ENCODE assay signal across 1 cellular context in genomic region chr11:61543606-61544306, GRCh38.
TF ChIP-seq lines count a peak whose summit lies in the region.

No MANE protein-coding gene starts in this region.

TF ChIP-seq in H1, 55 proteins besides CTCF, POLR2A, EP300 and RAD21 (continued from another document):
- TF ChIP-seq GABPA (IDR thresholded peaks at IDR 0.05; ENCODE audit: borderline replicate concordance, insufficient read depth, low read length) (no peak), RFX5 (IDR thresholded peaks at IDR 0.05; ENCODE audit: borderline replicate concordance, low read depth, low read length) (no peak), HDAC2 (IDR thresholded peaks at IDR 0.05; ENCODE audit: borderline replicate concordance in 1 of 2, low read depth in 2 of 2, low read length in 2 of 2) (no peak), BCL11A (IDR thresholded peaks at IDR 0.05; ENCODE audit: low read depth in 2 of 2, low read length in 2 of 2) (no peak), TCF12 (IDR thresholded peaks at IDR 0.05; ENCODE audit: low read depth, low read length) (no peak)
